ENCODE assay signal across 22 cellular contexts in genomic region chr20:57262244-57263126, GRCh38. TPM values are rescaled to one million over a fixed set of nuclear protein-coding genes. Genes with fewer than 3 reads are reported as not detected.
DNase-seq lines count a peak whose midpoint lies in the region; ATAC-seq, FAIRE-seq and TF ChIP-seq lines count a peak whose summit lies in the region.
"Had no signal": no experiment of that assay in that cellular context is flagged by ENCODE, and none has a peak within 500 bp of the region (broad histone marks: within the 10 kb centered on the region; RNA-seq: fewer than 3 reads in every experiment).

No MANE protein-coding gene starts in this region.

- H3K9me3 ChIP-seq in Loucy (ENCODE audit: insufficient read depth, low read depth, low read length) (no peaks in the 10 kb centered on the region), H1 (ENCODE audit: insufficient read depth in 2 of 2, low read depth in 1 of 2, low read length in 1 of 2) (no peaks in the 10 kb centered on the region)
- H3K9me3 ChIP-seq: ascending aorta, colonic mucosa, uterus had no signal

- TF ChIP-seq POLR2A in H1 (IDR thresholded peaks at IDR 0.05; ENCODE audit: control extremely low read depth in 1 of 2, low read depth in 2 of 2, low read length in 2 of 2) = no peak

- H2BK120ac ChIP-seq in H1 (replicated peaks; ENCODE audit: low read depth, low read length) = no peak overlapping the region

- TF ChIP-seq CTCF in Loucy (conservative IDR thresholded peaks at IDR 0.05; ENCODE audit: low read length) (no peak), H1 (IDR thresholded peaks at IDR 0.05; ENCODE audit: control extremely low read depth in 1 of 3, insufficient read depth in 1 of 3, low read depth in 1 of 3, low read length in 3 of 3) (no peak), neural crest cell (conservative IDR thresholded peaks at IDR 0.05) (no peak)

- no peaks in the 10 kb centered on the region for H3K9me3 Mint-ChIP-seq in neural crest cell
- H3K9me3 Mint-ChIP-seq: activated naive CD4-positive, alpha-beta T cell treated with anti-CD3 and anti-CD28 coated beads for 36 hours; HFFc6; stimulated activated naive CD8-positive, alpha-beta T cell treated with anti-CD3 and anti-CD28 coated beads, Interleukin-15, Interleukin-2, amounts not matched to agents 100 ng/mL and 50 ng/mL, for 24 hours; T-cell had no signal

- H3K9ac ChIP-seq in Loucy (ENCODE audit: low read depth, low read length, poor library complexity, severe bottlenecking) = peak overlapping the region; percentile 21
- H3K9ac ChIP-seq in H1 (replicated peaks in 1 of 4; ENCODE audit: extremely low read depth in 1 of 4, low read depth in 3 of 4, low read length in 3 of 4) = no peak overlapping the region; a peak in 1 of 7 replicates

- no peak overlapping the region for H3K14ac ChIP-seq in H1 (ENCODE audit: insufficient read length)

- H2BK15ac ChIP-seq in H1 (ENCODE audit: low read length) = no peak overlapping the region; the same call in 1 of the 2 replicates

- H2BK20ac ChIP-seq in H1 (ENCODE audit: low read length) = peak overlapping the region; percentile 68; the same call in 1 of the 2 replicates

- TF ChIP-seq RAD21 in H1 (IDR thresholded peaks at IDR 0.05 in 1 of 2, conservative IDR thresholded peaks at IDR 0.05 in 1 of 2; ENCODE audit: low read depth in 2 of 2, low read length in 2 of 2) = no peak

- peak; percentile 78 for DNase-seq in ELF-1 (ENCODE audit: low read depth, low spot score)
- DNase-seq in H1 (ENCODE audit: low read depth in 1 of 2, low spot score in 2 of 2) = peak in 1 of 2 experiments; percentile 57
- DNase-seq in neural crest cell (ENCODE audit: low read depth, low spot score) = no peak
- DNase-seq: activated CD4-positive, alpha-beta T cell treated with anti-CD3 and anti-CD28 coated beads, Interleukin-2, amount 50 U/mL, for 48 hours; activated naive CD4-positive, alpha-beta T cell treated with anti-CD3 and anti-CD28 coated beads for 36 hours; activated T-cell treated with anti-CD3 and anti-CD28 coated beads, Interleukin-2, amount 50 U/mL, for 1 hour; colonic mucosa; HFFc6; MV-4-11; naive thymus-derived CD4-positive, alpha-beta T cell; T-cell; uterus had no signal

- no peak overlapping the region for H3K27ac Mint-ChIP-seq in neural crest cell (ENCODE audit: unreplicated experiment)
- H3K27ac Mint-ChIP-seq: activated naive CD4-positive, alpha-beta T cell treated with anti-CD3 and anti-CD28 coated beads for 36 hours; HFFc6; naive thymus-derived CD4-positive, alpha-beta T cell; stimulated activated naive CD8-positive, alpha-beta T cell treated with anti-CD3 and anti-CD28 coated beads, Interleukin-15, Interleukin-2, amounts not matched to agents 100 ng/mL and 50 ng/mL, for 24 hours; T-cell had no signal

- H3F3A ChIP-seq in Loucy (ENCODE audit: low read depth) = no peaks in the 10 kb centered on the region

- H3K4me3 Mint-ChIP-seq in neural crest cell = peak overlapping the region; percentile 89
- H3K4me3 Mint-ChIP-seq: activated naive CD4-positive, alpha-beta T cell treated with anti-CD3 and anti-CD28 coated beads for 36 hours; HFFc6; naive thymus-derived CD4-positive, alpha-beta T cell; stimulated activated naive CD8-positive, alpha-beta T cell treated with anti-CD3 and anti-CD28 coated beads, Interleukin-15, Interleukin-2, amounts not matched to agents 100 ng/mL and 50 ng/mL, for 24 hours; T-cell had no signal

- H2AFZ ChIP-seq in Loucy (ENCODE audit: low read length) (peak overlapping the region; percentile 70), H1 (ENCODE audit: low read length) (no peak overlapping the region)

- H4K91ac ChIP-seq in H1 (replicated peaks; ENCODE audit: insufficient read length, low read length) = peak overlapping the region; percentile 83

- no peaks in the 10 kb centered on the region for H3K9me2 ChIP-seq in Loucy (replicated peaks; ENCODE audit: low read depth, low read length)

- H2AK5ac ChIP-seq in H1 (ENCODE audit: low read depth, low read length) = peak overlapping the region; percentile 3; the same call in 1 of the 2 replicates

- WGBS in H1 (ENCODE audit: extremely low coverage in 1 of 2, insufficient coverage in 1 of 2, insufficient read length in 1 of 2, insufficient replicate concordance in 2 of 2, low coverage in 1 of 2, low lambda C conversion rate in 2 of 2, missing lambda C conversion rate in 1 of 2), 2 experiments = 25% methylated on average over 14 of the region's 14 CpGs; no CpG with 5 or more reads in 1 of the 2 experiments

- peaks cover 77% of the 10 kb centered on the region for H3K4me1 Mint-ChIP-seq in neural crest cell

- H3K4me3 ChIP-seq in Loucy (ENCODE audit: low read length, poor library complexity, severe bottlenecking) = no peak overlapping the region
- peak overlapping the region in 1 of 4 experiments; percentile 78; a peak in 2 of 8 replicates for H3K4me3 ChIP-seq in H1 (ENCODE audit: extremely low read depth in 1 of 4, insufficient read depth in 2 of 4, low read depth in 3 of 4, low read length in 4 of 4)
- H3K4me3 ChIP-seq: ascending aorta, colonic mucosa, lung, uterus had no signal

- no peak overlapping the region for H3K4ac ChIP-seq in H1 (replicated peaks; ENCODE audit: insufficient read length, low read depth, low read length)

- no peak for TF ChIP-seq EP300 in H1 (IDR thresholded peaks at IDR 0.05; ENCODE audit: borderline replicate concordance in 1 of 2, low read depth in 2 of 2, low read length in 2 of 2)

- H3K36me3 ChIP-seq in Loucy (ENCODE audit: insufficient read depth, low read length) = no peaks in the 10 kb centered on the region
- H3K36me3 ChIP-seq in H1 (ENCODE audit: control insufficient read depth in 2 of 4, insufficient read depth in 4 of 4, low read length in 3 of 4) = no peaks in the 10 kb centered on the region
- H3K36me3 ChIP-seq: ascending aorta, colonic mucosa, uterus had no signal

- H3K36me3 Mint-ChIP-seq in neural crest cell (ENCODE audit: low read depth) = no peaks in the 10 kb centered on the region
- H3K36me3 Mint-ChIP-seq: T-cell had no signal

- H3K27me3 Mint-ChIP-seq in neural crest cell (ENCODE audit: low read depth) = peaks cover 81% of the 10 kb centered on the region

- 0 out of 2 replicates have a peak overlapping the region, but pooled peaks have one; percentile 3 for H3K18ac ChIP-seq in H1 (ENCODE audit: extremely low read depth, low read length)

- peaks cover 24% of the 10 kb centered on the region for H3K23me2 ChIP-seq in H1 (ENCODE audit: low read depth, low read length)

- ATAC-seq in HG03139 (IDR thresholded peaks at IDR 0.05; ENCODE audit: unreplicated experiment) (no peak), GM19467 (IDR thresholded peaks at IDR 0.05; ENCODE audit: unreplicated experiment) (no peak), esophagus mucosa (no peak), GM21529 (IDR thresholded peaks at IDR 0.05; ENCODE audit: unreplicated experiment) (no peak)
- ATAC-seq: naive thymus-derived CD4-positive, alpha-beta T cell; Panc1; T-cell had no signal

- peak overlapping the region; percentile 3; the same call in 1 of the 2 replicates for H2BK5ac ChIP-seq in H1 (ENCODE audit: low read depth, low read length)

- no peak overlapping the region for H3K27ac ChIP-seq in H1 (ENCODE audit: low read depth, low read length)
- H3K27ac ChIP-seq: ascending aorta, colonic mucosa, uterus had no signal

- 0 out of 2 replicates have a peak overlapping the region, but pooled peaks have one; percentile 1 for H2BK12ac ChIP-seq in H1 (ENCODE audit: low read depth, low read length)

- CTCF ChIA-PET in H1 (lab: Charles Lee; ENCODE audit: partially characterized antibody) = interaction anchor here (0.7 to 4.3 kb wide), 18 partner anchors 8 to 171 kb away, joined by 3 to 33 read pairs (median 4); partner anchors contain the start of gene SPO11

- H4K8ac ChIP-seq in H1 (ENCODE audit: extremely low read depth, insufficient read depth, low read length) = no peak overlapping the region

- H3K79me1 ChIP-seq in H1 (ENCODE audit: low read depth, low read length) = no peaks in the 10 kb centered on the region

- POLR2A ChIA-PET in H1 (lab: Charles Lee; ENCODE audit: partially characterized antibody) = interaction anchor here (0.9 to 2.7 kb wide), 6 partner anchors 9 to 83 kb away, joined by 3 to 8 read pairs (median 4); partner anchors contain the start of gene SPO11

- FAIRE-seq in H1 (lab: Jason Lieb, UNC) = peak; percentile 48
- FAIRE-seq: frontal cortex had no signal

- H3K4me2 ChIP-seq in Loucy (ENCODE audit: low read depth, low read length, poor library complexity, severe bottlenecking) (peak overlapping the region; percentile 35), H1 (ENCODE audit: insufficient read depth in 1 of 2, low read depth in 2 of 2, low read length in 2 of 2) (peak overlapping the region; percentile 39 to 71)

- H3K79me2 ChIP-seq in Loucy (ENCODE audit: insufficient read depth, low read length) (no peaks in the 10 kb centered on the region), H1 (ENCODE audit: control insufficient read depth in 1 of 2, insufficient read depth in 2 of 2, low read length in 2 of 2) (no peaks in the 10 kb centered on the region; a peak in 1 of 4 replicates)

- no peaks in the 10 kb centered on the region for H4K20me1 ChIP-seq in Loucy (ENCODE audit: insufficient read depth, low read length, poor library complexity, severe bottlenecking)
- peaks cover 3 to 12% of the 10 kb centered on the region in 2 experiments for H4K20me1 ChIP-seq in H1 (replicated peaks in 1 of 2; ENCODE audit: control insufficient read depth in 1 of 2, insufficient read depth in 2 of 2, low read length in 2 of 2)

- no peak overlapping the region for H3K56ac ChIP-seq in H1 (replicated peaks; ENCODE audit: insufficient read length, low read depth, low read length)

- no peak overlapping the region for H3K23ac ChIP-seq in H1 (ENCODE audit: insufficient read length)

- peak overlapping the region; percentile 16 for H4K5ac ChIP-seq in H1 (ENCODE audit: insufficient read length, low read depth, low read length)

- H3K27me3 ChIP-seq in Loucy (ENCODE audit: insufficient read depth, low read length, poor library complexity, severe bottlenecking) = no peaks in the 10 kb centered on the region
- peaks cover 26 to 78% (median 76%) of the 10 kb centered on the region in 4 experiments for H3K27me3 ChIP-seq in H1 (replicated peaks in 1 of 4; ENCODE audit: control insufficient read depth in 3 of 4, extremely low read depth in 1 of 4, insufficient read depth in 3 of 4, low read length in 3 of 4)
- H3K27me3 ChIP-seq: ascending aorta had no signal

- peaks cover 9% of the 10 kb centered on the region for H3K4me1 ChIP-seq in Loucy (ENCODE audit: insufficient read depth, low read length, poor library complexity, severe bottlenecking)
- peaks cover 33 to 53% (median 42%) of the 10 kb centered on the region in 4 experiments for H3K4me1 ChIP-seq in H1 (replicated peaks in 1 of 4; ENCODE audit: control insufficient read depth in 3 of 4, insufficient read depth in 4 of 4, low read length in 3 of 4)
- H3K4me1 ChIP-seq: ascending aorta, colonic mucosa had no signal

RNA-seq across cellular contexts. Expression of gene BMP7, which starts 4.0 kb away (rescaled TPM):
- total RNA-seq in H1 (2021; fragmentation: NEBNext Ultra II Directional; extraction: Animal tissue kit (Norgen Biotek cat#: 25700)) = 7.2 and 9.2 TPM in 2 replicates
- 14.7 and 29.5 TPM in 2 replicates for polyA plus RNA-seq in H1 (2011; rRNA removed)
- polyA plus RNA-seq in H1 (2011; cell fraction: cytosol; rRNA removed) = 19.0 TPM
- 26.5 TPM for polyA plus RNA-seq in H1 (2011; cell fraction: nucleus; rRNA removed)
- 4.3 to 11.0 TPM (median 8.6 TPM) in 4 replicates for polyA plus RNA-seq in H1 (2012, experiment 1 of 2)
- polyA plus RNA-seq in H1 (2012, experiment 2 of 2) = 4.3 TPM
- polyA plus RNA-seq in H1 (2013, experiment 1 of 2) = 8.0 TPM
- polyA plus RNA-seq in H1 (2013, experiment 2 of 2) = 9.6 TPM
- 6.7 and 12.4 TPM in 2 replicates for polyA minus RNA-seq in H1 (2011; rRNA and poly(A)+ RNA removed)
- polyA minus RNA-seq in H1 (2011; cell fraction: cytosol; rRNA and poly(A)+ RNA removed) = 14.2 TPM
- 13.2 TPM for polyA minus RNA-seq in H1 (2011; cell fraction: nucleus; rRNA and poly(A)+ RNA removed)
- total RNA-seq in neural crest cell (13.8 and 14.5 TPM in 2 replicates), esophagus mucosa (34.2 TPM)
- total RNA-seq: activated naive CD4-positive, alpha-beta T cell treated with anti-CD3 and anti-CD28 coated beads for 36 hours; ascending aorta; HFFc6; naive thymus-derived CD4-positive, alpha-beta T cell; T-cell had no signal
- polyA plus RNA-seq: naive thymus-derived CD4-positive, alpha-beta T cell had no signal
